ENCODE assay signal across 1 cellular context in genomic region chr10:62046522-62047239, GRCh38.
TF ChIP-seq lines count a peak whose summit lies in the region.

No MANE protein-coding gene starts in this region.

TF ChIP-seq in GM12878, 131 proteins besides CTCF, POLR2A, EP300 and RAD21 (continued from another document):
- TF ChIP-seq HDAC2 (IDR thresholded peaks at IDR 0.05) (no peak), BCL11A (IDR thresholded peaks at IDR 0.05; ENCODE audit: low read depth, low read length) (0 out of 2 replicates have a peak, but pooled peaks have one; percentile 25), ZNF384 (IDR thresholded peaks at IDR 0.05; ENCODE audit: borderline replicate concordance, low read depth, low read length) (peak; percentile 92), SMAD1 (IDR thresholded peaks at IDR 0.05; ENCODE audit: low read depth, partially characterized antibody) (no peak), SMC3 (IDR thresholded peaks at IDR 0.05; ENCODE audit: borderline replicate concordance, low read length) (no peak), RCOR1 (conservative IDR thresholded peaks at IDR 0.05; ENCODE audit: low read depth, low read length) (no peak), PKNOX1 (IDR thresholded peaks at IDR 0.05) (0 out of 2 replicates have a peak, but pooled peaks have one; percentile 22), JUNB (IDR thresholded peaks at IDR 0.05) (no peak), KLF5 (IDR thresholded peaks at IDR 0.05; ENCODE audit: partially characterized antibody) (no peak), NR2C1 (IDR thresholded peaks at IDR 0.05) (no peak), PAX5 (IDR thresholded peaks at IDR 0.05; ENCODE audit: borderline replicate concordance, low read depth, low read length) (no peak), NBN (IDR thresholded peaks at IDR 0.05) (peak; percentile 64; the same call in 1 of the 2 replicates), ZSCAN29 (IDR thresholded peaks at IDR 0.05) (no peak)
